In genomic region chr7:142866361-142867096, GRCh38 we compare ENCODE assay signal across 9 cellular contexts. TPM values are rescaled to one million over a fixed set of nuclear protein-coding genes. Genes with fewer than 3 reads are reported as not detected.
DNase-seq lines count a peak whose midpoint lies in the region; ATAC-seq and TF ChIP-seq lines count a peak whose summit lies in the region.
"Had no signal": no experiment of that assay in that cellular context is flagged by ENCODE, and none has a peak within 500 bp of the region (broad histone marks: within the 10 kb centered on the region; RNA-seq: fewer than 3 reads in every experiment).

No MANE protein-coding gene starts in this region.

- no peak overlapping the region for H4K91ac ChIP-seq in IMR-90 (ENCODE audit: insufficient read depth, low read depth, low read length)

- H3K9me3 ChIP-seq in IMR-90 (ENCODE audit: control insufficient read depth, insufficient read depth, low read length) = no peaks in the 10 kb centered on the region
- H3K9me3 ChIP-seq in adipocyte (ENCODE audit: control insufficient read depth, low read length) = no peaks in the 10 kb centered on the region
- no peaks in the 10 kb centered on the region for H3K9me3 ChIP-seq in upper lobe of left lung
- H3K9me3 ChIP-seq: SJSA1 had no signal

- no peak for TF ChIP-seq RAD21 in IMR-90 (IDR thresholded peaks at IDR 0.05; ENCODE audit: low read length)

- dilution Hi-C loops in IMR-90 (cut with HindIII; ENCODE audit: low sequenced_read_pairs, unreplicated experiment) = no loop called here

- BruUV-seq in IMR-90 (replicated peaks; lab: Mats Ljungman, UMichigan) = no TSS peak

- DNase-seq in DMS53 treated with DMSO at 0.1 percent for 48 hours (lab: John Stamatoyannopoulos, UW; ENCODE audit: unreplicated experiment) (peak; percentile 2), IMR-90 (no peak), adipocyte (ENCODE audit: low read depth) (peak; percentile 14), islet precursor cell (peak; percentile 74), upper lobe of left lung (peak in 1 of 2 donors; percentile 63), epidermal melanocyte (ENCODE audit: insufficient read length, low spot score) (no peak)

- no peak overlapping the region for H2AK9ac ChIP-seq in IMR-90 (replicated peaks; ENCODE audit: low read depth, low read length, poor library complexity)

- H3K27me3 ChIP-seq in IMR-90 (ENCODE audit: control insufficient read depth, insufficient read depth, low read length) (no peaks in the 10 kb centered on the region), adipocyte (replicated peaks; ENCODE audit: control insufficient read depth, insufficient read depth, low read length) (peaks cover 3% of the 10 kb centered on the region), upper lobe of left lung (no peaks in the 10 kb centered on the region)

- 76% methylated on average over 11 of the region's 18 CpGs; no CpG with 5 or more reads in 1 of the 2 experiments for WGBS in IMR-90 (ENCODE audit: extremely low coverage in 2 of 2, insufficient read length in 1 of 2), 2 experiments
- 70 to 86% methylated on average over 14 to 18 of the region's 18 CpGs for WGBS in upper lobe of left lung, 2 donors

- no peaks in the 10 kb centered on the region for H3K9me1 ChIP-seq in IMR-90 (ENCODE audit: insufficient read depth, low read length)

- H3K36me3 ChIP-seq in IMR-90 (ENCODE audit: control insufficient read depth, insufficient read depth, low read length) = no peaks in the 10 kb centered on the region
- peaks cover 26% of the 10 kb centered on the region for H3K36me3 ChIP-seq in adipocyte (ENCODE audit: control insufficient read depth, insufficient read depth, low read length, severe bottlenecking)
- peaks cover 0 to 6% (median 0%) of the 10 kb centered on the region in 4 donors for H3K36me3 ChIP-seq in upper lobe of left lung
- H3K36me3 ChIP-seq: SJSA1 had no signal

- H3K56ac ChIP-seq in IMR-90 (ENCODE audit: extremely low read depth, insufficient read depth, low read length) = no peak overlapping the region

- POLR2A ChIA-PET in IMR-90 (lab: Charles Lee; ENCODE audit: unreplicated experiment) = no interaction called here

- TF ChIP-seq EP300 in upper lobe of left lung (IDR thresholded peaks at IDR 0.05) = no peak

- TF ChIP-seq POLR2A in IMR-90 (IDR thresholded peaks at IDR 0.05; ENCODE audit: low read depth, low read length) (no peak), upper lobe of left lung (IDR thresholded peaks at IDR 0.05) (no peak)

- peak; percentile 38 for TF ChIP-seq CTCF in IMR-90 (conservative IDR thresholded peaks at IDR 0.05; ENCODE audit: low read depth, low read length)
- peak in 5 of 6 experiments; percentile 14 to 53 (median 42) for TF ChIP-seq CTCF in upper lobe of left lung (IDR thresholded peaks at IDR 0.05)

- H2BK20ac ChIP-seq in IMR-90 (ENCODE audit: low read depth, low read length) = no peak overlapping the region

- no peak overlapping the region for H3K4ac ChIP-seq in IMR-90 (ENCODE audit: low read depth, low read length)

- H3K4me3 ChIP-seq in IMR-90 (ENCODE audit: insufficient read depth, low read depth, low read length) (no peak overlapping the region), adipocyte (ENCODE audit: low read length) (no peak overlapping the region), upper lobe of left lung (no peak overlapping the region)
- H3K4me3 ChIP-seq: SJSA1 had no signal

- H3K14ac ChIP-seq in IMR-90 (replicated peaks; ENCODE audit: low read depth, low read length) = no peak overlapping the region

- H3K18ac ChIP-seq in IMR-90 (ENCODE audit: low read depth, low read length) = no peak overlapping the region

- no peak overlapping the region for H3K27ac ChIP-seq in IMR-90 (ENCODE audit: insufficient read depth, low read length)
- no peak overlapping the region for H3K27ac ChIP-seq in upper lobe of left lung
- H3K27ac ChIP-seq: SJSA1 had no signal

- H3K23ac ChIP-seq in IMR-90 (ENCODE audit: low read depth, low read length) = no peak overlapping the region

- no peak overlapping the region for H2AK5ac ChIP-seq in IMR-90 (ENCODE audit: low read depth, low read length)

- H2BK15ac ChIP-seq in IMR-90 (ENCODE audit: low read depth, low read length) = no peak overlapping the region

- H4K20me1 ChIP-seq in IMR-90 (ENCODE audit: insufficient read depth, low read length) = no peaks in the 10 kb centered on the region

- CTCF ChIA-PET in IMR-90 (lab: Yijun Ruan, JAX) = no interaction called here

- H3K4me2 ChIP-seq in IMR-90 (ENCODE audit: low read depth, low read length) = no peak overlapping the region

- H3K4me1 ChIP-seq in IMR-90 (ENCODE audit: control insufficient read depth, insufficient read depth, low read length) = no peaks in the 10 kb centered on the region
- no peaks in the 10 kb centered on the region for H3K4me1 ChIP-seq in adipocyte (ENCODE audit: control insufficient read depth, insufficient read depth, low read length)
- no peaks in the 10 kb centered on the region for H3K4me1 ChIP-seq in upper lobe of left lung
- H3K4me1 ChIP-seq: SJSA1 had no signal

- H2AFZ ChIP-seq in IMR-90 (replicated peaks; ENCODE audit: low read length, poor library complexity) = no peak overlapping the region

- H2BK120ac ChIP-seq in IMR-90 (ENCODE audit: low read depth, low read length) = no peak overlapping the region

- H3K9ac ChIP-seq in IMR-90 (ENCODE audit: low read depth, low read length) (no peak overlapping the region), adipocyte (ENCODE audit: low read length) (no peak overlapping the region)

- no peak overlapping the region for H4K5ac ChIP-seq in IMR-90 (ENCODE audit: low read depth, low read length)

- H2BK5ac ChIP-seq in IMR-90 (ENCODE audit: low read depth, low read length, poor library complexity, severe bottlenecking) = no peak overlapping the region

- intact Hi-C loops in IMR-90 (cut with micrococcal nuclease) = no loop called here

- in situ Hi-C loops in IMR-90 (cut with MboI; ENCODE audit: low sequenced_read_pairs) = no loop called here

- H4K8ac ChIP-seq in IMR-90 (ENCODE audit: low read depth in 2 of 2, low read length in 2 of 2) = no peak overlapping the region

- peak; percentile 49; the same call in 1 of the 2 replicates for ATAC-seq in IMR-90 (ENCODE audit: low read depth)
- ATAC-seq in upper lobe of left lung (ENCODE audit: low FRiP score in 2 of 2) = peak; percentile 12 to 32
- no peak for ATAC-seq in GM18867 (IDR thresholded peaks at IDR 0.05; ENCODE audit: unreplicated experiment)
- no peak for ATAC-seq in GM18520 (IDR thresholded peaks at IDR 0.05; ENCODE audit: unreplicated experiment)

- no peaks in the 10 kb centered on the region for H3K79me1 ChIP-seq in IMR-90 (ENCODE audit: low read depth in 1 of 2, low read length in 2 of 2)

TF ChIP-seq in IMR-90, 13 proteins besides CTCF, POLR2A, EP300 and RAD21:
- TF ChIP-seq ELK1 (IDR thresholded peaks at IDR 0.05; ENCODE audit: borderline replicate concordance, low read depth, low read length) = no peak
- no peak for TF ChIP-seq NFE2L2 (IDR thresholded peaks at IDR 0.05; ENCODE audit: low read depth, low read length)
- no peak for TF ChIP-seq BHLHE40 (IDR thresholded peaks at IDR 0.05; ENCODE audit: low read depth, low read length)
- TF ChIP-seq MXI1 (IDR thresholded peaks at IDR 0.05; ENCODE audit: borderline replicate concordance, low read depth, low read length) = no peak
- peak; percentile 37; the same call in 1 of the 2 replicates for TF ChIP-seq SMC3 (IDR thresholded peaks at IDR 0.05; ENCODE audit: low read depth, low read length)
- TF ChIP-seq USF2 (IDR thresholded peaks at IDR 0.05; ENCODE audit: low read depth, low read length) = no peak
TF ChIP-seq in IMR-90: peak in this region for 1.

RNA-seq across cellular contexts. Expression of gene EPHB6, which starts 11.7 kb away (rescaled TPM):
- total RNA-seq in IMR-90 (2012; rRNA removed) (under 0.01 TPM in 2 replicates), upper lobe of left lung (10 to 100 TPM in 3 of 6 donors, 1 to 10 TPM in 3; 5.7 to 34.6 (median 10.0) TPM)
- 0.60 and 0.75 TPM in 2 replicates for polyA plus RNA-seq in IMR-90 (2012; rRNA removed)
- 0.45 and 0.99 TPM in 2 replicates for polyA plus RNA-seq in IMR-90 (2012; cell fraction: cytosol; rRNA removed)
- polyA plus RNA-seq in IMR-90 (2012; cell fraction: nucleus; rRNA removed; ENCODE audit: low replicate concordance) = 0.77 and 1.9 TPM in 2 replicates

RNA-seq across cellular contexts. Expression of gene TRPV6, which starts 19.0 kb away (rescaled TPM):
- total RNA-seq in IMR-90 (2012; rRNA removed) (not detected in 2 replicates), upper lobe of left lung (1 to 10 TPM in 2 of 6 donors, under 1 TPM in 4; 0.23 to 1.5 (median 0.68) TPM)
- polyA plus RNA-seq in IMR-90 (2012; rRNA removed) = 0.03 TPM in 1 of 2 replicates, not detected in the other
- not detected in 2 replicates for polyA plus RNA-seq in IMR-90 (2012; cell fraction: cytosol; rRNA removed)
- polyA plus RNA-seq in IMR-90 (2012; cell fraction: nucleus; rRNA removed; ENCODE audit: low replicate concordance) = 0.02 TPM in 1 of 2 replicates, not detected in the other
- total RNA-seq: SJSA1 had no signal

Comparison
In these comparisons a context has a peak if more than half of its experiments do, and no peak if none do; other contexts are left out.
1. DNase-seq: peak in DMS53 treated with DMSO at 0.1 percent for 48 hours (single experiment), adipocyte (single experiment) and islet precursor cell (single experiment); none in IMR-90 (single experiment) and epidermal melanocyte (single experiment).
2. ATAC-seq: peak in IMR-90 (single experiment) and upper lobe of left lung (2 of 2); none in GM18867 (single experiment) and GM18520 (single experiment).